1 cellular context compared by ENCODE assay signal in the genomic region with DNA sequence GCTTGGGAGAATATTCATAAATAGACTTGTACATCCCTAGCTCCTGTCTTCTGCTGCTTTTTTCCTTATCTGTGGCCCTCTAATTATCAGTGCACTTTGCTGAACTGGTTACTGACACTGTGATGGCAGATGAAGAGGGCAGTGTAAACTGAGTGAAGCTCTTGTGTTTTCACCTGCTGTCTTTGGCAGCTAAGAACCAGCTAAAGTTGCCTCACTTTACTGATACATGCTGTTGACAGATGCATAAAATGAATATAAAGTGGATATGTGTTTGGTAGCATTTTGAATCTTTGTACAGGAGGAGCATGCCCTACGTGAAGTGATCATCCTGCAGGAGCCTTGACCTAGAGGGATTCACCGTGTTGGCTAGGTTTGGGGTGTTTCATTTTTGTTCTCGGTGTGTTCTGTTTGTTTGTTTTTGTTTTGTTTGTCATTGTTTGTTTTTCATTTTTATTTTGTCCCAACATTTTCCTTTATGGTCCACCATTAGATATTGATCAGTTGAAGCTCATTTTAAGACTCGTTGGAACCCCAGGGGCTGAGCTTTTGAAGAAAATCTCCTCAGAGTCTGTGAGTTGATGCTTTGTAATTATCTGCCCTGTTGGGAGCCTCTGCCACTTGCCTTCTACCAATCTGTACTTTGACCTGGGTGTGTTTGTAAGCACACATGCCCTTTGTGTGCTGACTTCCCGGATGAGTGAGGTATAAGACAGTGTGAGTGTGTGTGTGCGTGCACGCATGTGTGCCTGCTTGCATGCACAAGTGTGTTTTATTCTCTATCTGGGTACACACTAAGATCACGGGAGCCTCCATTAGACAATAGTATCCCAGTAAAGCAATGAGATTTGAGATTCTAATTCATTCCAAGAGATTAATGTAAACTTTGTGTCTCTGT.
TF ChIP-seq lines count a peak whose summit lies in the region.

No MANE protein-coding gene starts in this region.

TF ChIP-seq in HepG2, 621 proteins besides CTCF, POLR2A, EP300 and RAD21 (continued from another document and continues in another):
- TF ChIP-seq ZNF678 (CRISPR knock-in tag; IDR thresholded peaks at IDR 0.05) (no peak), ZC3H4 (CRISPR knock-in tag; IDR thresholded peaks at IDR 0.05; ENCODE audit: borderline replicate concordance) (peak; percentile 75; the same call in 1 of the 2 replicates), NFE2L2 (IDR thresholded peaks at IDR 0.05; ENCODE audit: low read length) (no peak), SMARCC2 (IDR thresholded peaks at IDR 0.05) (no peak; the same call in 1 of the 2 replicates), RARG (CRISPR knock-in tag; IDR thresholded peaks at IDR 0.05; ENCODE audit: low read depth) (no peak), ZNF746 (CRISPR knock-in tag; IDR thresholded peaks at IDR 0.05) (no peak), SKIL (CRISPR knock-in tag; IDR thresholded peaks at IDR 0.05; ENCODE audit: borderline replicate concordance) (no peak), NR2F2 (IDR thresholded peaks at IDR 0.05; ENCODE audit: borderline replicate concordance, low read depth) (peak; percentile 79), MEF2D (CRISPR knock-in tag; IDR thresholded peaks at IDR 0.05) (peak; percentile 64), SYNCRIP (IDR thresholded peaks at IDR 0.05; ENCODE audit: insufficient read depth, low read depth, low read length) (no peak), TBP (CRISPR knock-in tag; IDR thresholded peaks at IDR 0.05) (no peak), CSRNP1 (CRISPR knock-in tag; IDR thresholded peaks at IDR 0.05) (no peak), ELF3 (CRISPR knock-in tag; IDR thresholded peaks at IDR 0.05) (peak; percentile 99), ZNF251 (CRISPR knock-in tag; IDR thresholded peaks at IDR 0.05) (no peak), ZNF274 (CRISPR knock-in tag; IDR thresholded peaks at IDR 0.05) (no peak; the same call in 1 of the 2 replicates), ATF4 (CRISPR knock-in tag; IDR thresholded peaks at IDR 0.05) (peak in 1 of 2 experiments; percentile 75; a peak in 2 of 4 replicates), SP4 (CRISPR knock-in tag; IDR thresholded peaks at IDR 0.05) (0 out of 2 replicates have a peak, but pooled peaks have one; percentile 35), TRAFD1 (CRISPR knock-in tag; IDR thresholded peaks at IDR 0.05; ENCODE audit: borderline replicate concordance) (no peak), CBX2 (IDR thresholded peaks at IDR 0.05; ENCODE audit: low read depth, low read length) (no peak), CBX2 (CRISPR knock-in tag; IDR thresholded peaks at IDR 0.05; ENCODE audit: low read depth) (no peak), PHF20 (CRISPR knock-in tag; IDR thresholded peaks at IDR 0.05) (no peak), RNF2 (conservative IDR thresholded peaks at IDR 0.05; ENCODE audit: low read depth) (0 out of 2 replicates have a peak, but pooled peaks have one; percentile 30), MAFK (conservative IDR thresholded peaks at IDR 0.05 in 1 of 2, IDR thresholded peaks at IDR 0.05 in 1 of 2; ENCODE audit: low read length in 2 of 2) (no peak), TMF1 (CRISPR knock-in tag; IDR thresholded peaks at IDR 0.05; ENCODE audit: low read depth) (no peak), POGZ (CRISPR knock-in tag; IDR thresholded peaks at IDR 0.05) (peak; percentile 92), KDM4B (CRISPR knock-in tag; IDR thresholded peaks at IDR 0.05) (peak; percentile 89), CHD4 (IDR thresholded peaks at IDR 0.05; ENCODE audit: borderline replicate concordance, low read length) (0 out of 2 replicates have a peak, but pooled peaks have one; percentile 62), HOXA3 (CRISPR knock-in tag; IDR thresholded peaks at IDR 0.05) (peak; percentile 93)
- TF ChIP-seq, protein P1, sequence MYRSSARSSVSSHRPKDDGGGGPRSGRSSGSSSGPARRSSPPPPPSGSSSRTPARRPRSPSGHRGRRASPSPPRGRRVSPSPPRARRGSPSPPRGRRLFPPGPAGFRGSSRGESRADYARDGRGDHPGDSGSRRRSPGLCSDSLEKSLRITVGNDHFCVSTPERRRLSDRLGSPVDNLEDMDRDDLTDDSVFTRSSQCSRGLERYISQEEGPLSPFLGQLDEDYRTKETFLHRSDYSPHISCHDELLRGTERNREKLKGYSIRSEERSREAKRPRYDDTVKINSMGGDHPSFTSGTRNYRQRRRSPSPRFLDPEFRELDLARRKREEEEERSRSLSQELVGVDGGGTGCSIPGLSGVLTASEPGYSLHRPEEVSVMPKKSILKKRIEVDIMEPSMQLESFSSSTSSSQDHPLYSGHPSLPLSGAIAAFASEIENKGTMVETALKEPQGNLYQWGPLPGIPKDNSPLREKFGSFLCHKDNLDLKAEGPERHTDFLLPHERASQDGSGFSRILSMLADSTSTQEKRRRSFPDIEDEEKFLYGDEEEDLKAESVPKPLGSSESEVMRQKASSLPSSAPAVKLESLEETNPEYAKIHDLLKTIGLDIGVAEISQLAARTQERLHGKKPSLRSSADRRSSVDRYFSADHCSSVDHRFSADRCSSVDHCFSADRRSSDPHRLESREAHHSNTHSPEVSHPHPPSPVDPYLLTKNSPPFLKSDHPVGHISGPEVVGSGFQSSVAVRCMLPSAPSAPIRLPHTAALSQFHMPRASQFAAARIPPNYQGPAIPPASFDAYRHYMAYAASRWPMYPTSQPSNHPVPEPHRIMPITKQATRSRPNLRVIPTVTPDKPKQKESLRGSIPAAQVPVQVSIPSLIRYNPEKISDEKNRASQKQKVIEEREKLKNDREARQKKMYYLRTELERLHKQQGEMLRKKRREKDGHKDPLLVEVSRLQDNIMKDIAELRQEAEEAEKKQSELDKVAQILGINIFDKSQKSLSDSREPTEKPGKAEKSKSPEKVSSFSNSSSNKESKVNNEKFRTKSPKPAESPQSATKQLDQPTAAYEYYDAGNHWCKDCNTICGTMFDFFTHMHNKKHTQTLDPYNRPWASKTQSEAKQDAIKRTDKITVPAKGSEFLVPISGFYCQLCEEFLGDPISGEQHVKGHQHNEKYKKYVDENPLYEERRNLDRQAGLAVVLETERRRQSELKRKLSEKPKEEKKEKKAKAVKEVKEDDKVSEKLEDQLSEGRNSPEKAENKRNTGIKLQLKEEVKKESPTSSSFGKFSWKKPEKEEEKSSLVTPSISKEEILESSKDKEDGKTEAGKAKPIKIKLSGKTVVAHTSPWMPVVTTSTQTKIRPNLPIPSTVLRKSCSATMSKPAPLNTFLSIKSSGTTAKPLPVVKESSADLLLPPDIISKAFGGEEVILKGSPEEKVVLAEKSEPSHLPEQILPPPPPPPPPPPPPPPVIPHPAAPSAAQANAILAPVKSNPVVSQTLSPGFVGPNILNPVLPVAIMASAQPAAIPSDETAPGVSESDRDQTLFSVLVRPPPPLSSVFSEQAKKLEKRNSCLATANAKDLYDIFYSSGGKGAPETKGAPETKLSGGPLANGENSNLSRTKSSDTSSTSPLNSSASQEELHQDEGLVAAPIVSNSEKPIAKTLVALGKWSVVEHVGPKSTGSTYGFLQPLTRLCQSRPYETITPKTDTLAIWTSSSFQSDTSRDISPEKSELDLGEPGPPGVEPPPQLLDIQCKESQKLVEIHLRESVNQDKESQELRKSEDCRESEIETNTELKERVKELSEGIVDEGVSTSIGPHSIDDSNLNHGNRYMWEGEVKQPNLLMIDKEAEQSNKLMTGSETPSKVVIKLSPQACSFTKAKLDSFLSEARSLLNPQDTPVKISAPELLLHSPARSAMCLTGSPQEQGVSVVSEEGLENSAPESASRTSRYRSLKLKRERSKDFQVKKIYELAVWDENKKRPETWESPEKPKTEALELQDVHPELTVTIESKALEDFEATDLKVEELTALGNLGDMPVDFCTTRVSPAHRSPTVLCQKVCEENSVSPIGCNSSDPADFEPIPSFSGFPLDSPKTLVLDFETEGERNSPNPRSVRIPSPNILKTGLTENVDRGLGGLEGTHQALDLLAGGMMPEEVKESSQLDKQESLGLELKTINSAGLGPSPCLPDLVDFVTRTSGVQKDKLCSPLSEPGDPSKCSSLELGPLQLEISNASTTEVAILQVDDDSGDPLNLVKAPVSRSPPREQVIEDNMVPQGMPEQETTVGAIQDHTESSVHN (CRISPR knock-in tag; IDR thresholded peaks at IDR 0.05), result no peak
- TF ChIP-seq, protein P2, sequence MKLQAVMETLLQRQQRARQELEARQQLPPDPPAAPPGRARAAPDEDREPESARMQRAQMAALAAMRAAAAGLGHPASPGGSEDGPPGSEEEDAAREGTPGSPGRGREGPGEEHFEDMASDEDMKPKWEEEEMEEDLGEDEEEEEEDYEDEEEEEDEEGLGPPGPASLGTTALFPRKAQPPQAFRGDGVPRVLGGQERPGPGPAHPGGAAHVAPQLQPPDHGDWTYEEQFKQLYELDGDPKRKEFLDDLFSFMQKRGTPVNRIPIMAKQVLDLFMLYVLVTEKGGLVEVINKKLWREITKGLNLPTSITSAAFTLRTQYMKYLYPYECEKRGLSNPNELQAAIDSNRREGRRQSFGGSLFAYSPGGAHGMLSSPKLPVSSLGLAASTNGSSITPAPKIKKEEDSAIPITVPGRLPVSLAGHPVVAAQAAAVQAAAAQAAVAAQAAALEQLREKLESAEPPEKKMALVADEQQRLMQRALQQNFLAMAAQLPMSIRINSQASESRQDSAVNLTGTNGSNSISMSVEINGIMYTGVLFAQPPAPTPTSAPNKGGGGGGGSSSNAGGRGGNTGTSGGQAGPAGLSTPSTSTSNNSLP (IDR thresholded peaks at IDR 0.05; ENCODE audit: low read depth, low read length), result peak; percentile 50; the same call in 1 of the 2 replicates
- TF ChIP-seq, protein P3, sequence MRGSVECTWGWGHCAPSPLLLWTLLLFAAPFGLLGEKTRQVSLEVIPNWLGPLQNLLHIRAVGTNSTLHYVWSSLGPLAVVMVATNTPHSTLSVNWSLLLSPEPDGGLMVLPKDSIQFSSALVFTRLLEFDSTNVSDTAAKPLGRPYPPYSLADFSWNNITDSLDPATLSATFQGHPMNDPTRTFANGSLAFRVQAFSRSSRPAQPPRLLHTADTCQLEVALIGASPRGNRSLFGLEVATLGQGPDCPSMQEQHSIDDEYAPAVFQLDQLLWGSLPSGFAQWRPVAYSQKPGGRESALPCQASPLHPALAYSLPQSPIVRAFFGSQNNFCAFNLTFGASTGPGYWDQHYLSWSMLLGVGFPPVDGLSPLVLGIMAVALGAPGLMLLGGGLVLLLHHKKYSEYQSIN (CRISPR knock-in tag; IDR thresholded peaks at IDR 0.05; ENCODE audit: borderline replicate concordance), result no peak
- TF ChIP-seq, protein P4, sequence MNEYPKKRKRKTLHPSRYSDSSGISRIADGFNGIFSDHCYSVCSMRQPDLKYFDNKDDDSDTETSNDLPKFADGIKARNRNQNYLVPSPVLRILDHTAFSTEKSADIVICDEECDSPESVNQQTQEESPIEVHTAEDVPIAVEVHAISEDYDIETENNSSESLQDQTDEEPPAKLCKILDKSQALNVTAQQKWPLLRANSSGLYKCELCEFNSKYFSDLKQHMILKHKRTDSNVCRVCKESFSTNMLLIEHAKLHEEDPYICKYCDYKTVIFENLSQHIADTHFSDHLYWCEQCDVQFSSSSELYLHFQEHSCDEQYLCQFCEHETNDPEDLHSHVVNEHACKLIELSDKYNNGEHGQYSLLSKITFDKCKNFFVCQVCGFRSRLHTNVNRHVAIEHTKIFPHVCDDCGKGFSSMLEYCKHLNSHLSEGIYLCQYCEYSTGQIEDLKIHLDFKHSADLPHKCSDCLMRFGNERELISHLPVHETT (CRISPR knock-in tag; conservative IDR thresholded peaks at IDR 0.05), result peak; percentile 84; the same call in 1 of the 2 replicates
